1 cellular context compared by ENCODE assay signal in the genomic region with DNA sequence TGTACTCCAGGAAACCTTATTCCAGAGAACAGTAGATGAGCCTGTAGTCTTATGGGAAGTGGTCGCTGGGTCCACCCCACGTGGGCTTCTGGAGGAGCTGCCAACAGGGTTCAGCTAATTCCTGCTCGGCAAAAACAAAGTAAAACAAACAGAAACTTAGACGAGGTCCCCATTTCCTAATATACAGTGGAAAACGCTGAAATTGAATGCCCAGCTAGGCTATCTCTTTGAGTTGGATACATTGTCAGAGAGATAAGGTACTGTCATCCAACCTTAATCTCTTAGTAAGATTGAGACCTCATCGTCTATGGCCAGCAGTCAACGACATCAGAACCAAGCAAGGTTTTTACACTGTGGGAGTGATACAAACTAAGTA.
TF ChIP-seq lines count a peak whose summit lies in the region.

No MANE protein-coding gene starts in this region.

TF ChIP-seq in K562, 482 proteins besides CTCF, POLR2A, EP300 and RAD21 (continued from another document):
- TF ChIP-seq NRF1 (conservative IDR thresholded peaks at IDR 0.05 in 1 of 2, IDR thresholded peaks at IDR 0.05 in 1 of 2) (no peak), CBX2 (IDR thresholded peaks at IDR 0.05; ENCODE audit: insufficient read depth, low read length, poor library complexity, severe bottlenecking) (peak; percentile 91), U2AF1 (optimal IDR thresholded peaks at IDR 0.05; ENCODE audit: low read depth, low read length) (no peak), MTA2 (IDR thresholded peaks at IDR 0.05; ENCODE audit: low read depth) (0 out of 2 replicates have a peak, but pooled peaks have one; percentile 14), ARID1B (IDR thresholded peaks at IDR 0.05) (peak; percentile 64), SIN3A (IDR thresholded peaks at IDR 0.05; ENCODE audit: borderline replicate concordance in 2 of 2, control insufficient read depth in 1 of 2, low read depth in 2 of 2, low read length in 2 of 2) (no peak), ZNF316 (IDR thresholded peaks at IDR 0.05) (no peak), ARID3A (IDR thresholded peaks at IDR 0.05; ENCODE audit: borderline replicate concordance, low read depth, low read length) (peak; percentile 83; the same call in 1 of the 2 replicates), ZFP1 (CRISPR knock-in tag; IDR thresholded peaks at IDR 0.05) (peak; percentile 57), XRCC3 (IDR thresholded peaks at IDR 0.05) (no peak), CCNT2 (IDR thresholded peaks at IDR 0.05; ENCODE audit: borderline replicate concordance, extremely low read depth, insufficient read length, low read depth, low read length) (peak; percentile 28), BRD9 (IDR thresholded peaks at IDR 0.05; ENCODE audit: low read depth, partially characterized antibody) (no peak), CBFA2T3 (IDR thresholded peaks at IDR 0.05) (peak; percentile 68), PCBP2 (IDR thresholded peaks at IDR 0.05; ENCODE audit: low read depth, low read length, poor library complexity, severe bottlenecking) (no peak), HNRNPK (IDR thresholded peaks at IDR 0.05; ENCODE audit: low read depth, low read length, poor library complexity, severe bottlenecking) (no peak), MECOM (CRISPR knock-in tag; IDR thresholded peaks at IDR 0.05) (0 out of 2 replicates have a peak, but pooled peaks have one; percentile 48), RCOR1 (IDR thresholded peaks at IDR 0.05; ENCODE audit: borderline replicate concordance in 1 of 2, low read depth in 2 of 2, low read length in 2 of 2) (peak in 1 of 2 experiments; percentile 45; a peak in 1 of 4 replicates), HMG20B (CRISPR knock-in tag; IDR thresholded peaks at IDR 0.05) (no peak), PHB2 (IDR thresholded peaks at IDR 0.05; ENCODE audit: low read depth) (no peak), SMARCE1 (IDR thresholded peaks at IDR 0.05) (peak; percentile 37; the same call in 1 of the 2 replicates), MTA1 (IDR thresholded peaks at IDR 0.05; ENCODE audit: borderline replicate concordance) (no peak), ZNF644 (tag; IDR thresholded peaks at IDR 0.05; ENCODE audit: low read depth) (no peak), KLF13 (tag; IDR thresholded peaks at IDR 0.05; ENCODE audit: borderline replicate concordance, low read depth) (no peak), MEIS2 (IDR thresholded peaks at IDR 0.05; ENCODE audit: partially characterized antibody) (peak; percentile 37), DPF2 (IDR thresholded peaks at IDR 0.05) (peak; percentile 50; the same call in 1 of the 2 replicates), EHMT2 (IDR thresholded peaks at IDR 0.05) (peak; percentile 15; the same call in 1 of the 2 replicates), AFF1 (IDR thresholded peaks at IDR 0.05; ENCODE audit: low read depth in 1 of 2, partially characterized antibody in 2 of 2) (peak in 1 of 2 experiments; percentile 16), ZFP36 (IDR thresholded peaks at IDR 0.05; ENCODE audit: low read depth, low read length, partially characterized antibody) (peak; percentile 53), CBFA2T2 (conservative IDR thresholded peaks at IDR 0.05) (peak; percentile 39; the same call in 1 of the 2 replicates), NR2C1 (IDR thresholded peaks at IDR 0.05) (no peak), NR2C1 (tag; IDR thresholded peaks at IDR 0.05) (no peak)
- TF ChIP-seq, protein P1, sequence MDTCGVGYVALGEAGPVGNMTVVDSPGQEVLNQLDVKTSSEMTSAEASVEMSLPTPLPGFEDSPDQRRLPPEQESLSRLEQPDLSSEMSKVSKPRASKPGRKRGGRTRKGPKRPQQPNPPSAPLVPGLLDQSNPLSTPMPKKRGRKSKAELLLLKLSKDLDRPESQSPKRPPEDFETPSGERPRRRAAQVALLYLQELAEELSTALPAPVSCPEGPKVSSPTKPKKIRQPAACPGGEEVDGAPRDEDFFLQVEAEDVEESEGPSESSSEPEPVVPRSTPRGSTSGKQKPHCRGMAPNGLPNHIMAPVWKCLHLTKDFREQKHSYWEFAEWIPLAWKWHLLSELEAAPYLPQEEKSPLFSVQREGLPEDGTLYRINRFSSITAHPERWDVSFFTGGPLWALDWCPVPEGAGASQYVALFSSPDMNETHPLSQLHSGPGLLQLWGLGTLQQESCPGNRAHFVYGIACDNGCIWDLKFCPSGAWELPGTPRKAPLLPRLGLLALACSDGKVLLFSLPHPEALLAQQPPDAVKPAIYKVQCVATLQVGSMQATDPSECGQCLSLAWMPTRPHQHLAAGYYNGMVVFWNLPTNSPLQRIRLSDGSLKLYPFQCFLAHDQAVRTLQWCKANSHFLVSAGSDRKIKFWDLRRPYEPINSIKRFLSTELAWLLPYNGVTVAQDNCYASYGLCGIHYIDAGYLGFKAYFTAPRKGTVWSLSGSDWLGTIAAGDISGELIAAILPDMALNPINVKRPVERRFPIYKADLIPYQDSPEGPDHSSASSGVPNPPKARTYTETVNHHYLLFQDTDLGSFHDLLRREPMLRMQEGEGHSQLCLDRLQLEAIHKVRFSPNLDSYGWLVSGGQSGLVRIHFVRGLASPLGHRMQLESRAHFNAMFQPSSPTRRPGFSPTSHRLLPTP (IDR thresholded peaks at IDR 0.05; ENCODE audit: borderline replicate concordance, extremely low read depth, insufficient read length), result no peak
- TF ChIP-seq, protein P2, sequence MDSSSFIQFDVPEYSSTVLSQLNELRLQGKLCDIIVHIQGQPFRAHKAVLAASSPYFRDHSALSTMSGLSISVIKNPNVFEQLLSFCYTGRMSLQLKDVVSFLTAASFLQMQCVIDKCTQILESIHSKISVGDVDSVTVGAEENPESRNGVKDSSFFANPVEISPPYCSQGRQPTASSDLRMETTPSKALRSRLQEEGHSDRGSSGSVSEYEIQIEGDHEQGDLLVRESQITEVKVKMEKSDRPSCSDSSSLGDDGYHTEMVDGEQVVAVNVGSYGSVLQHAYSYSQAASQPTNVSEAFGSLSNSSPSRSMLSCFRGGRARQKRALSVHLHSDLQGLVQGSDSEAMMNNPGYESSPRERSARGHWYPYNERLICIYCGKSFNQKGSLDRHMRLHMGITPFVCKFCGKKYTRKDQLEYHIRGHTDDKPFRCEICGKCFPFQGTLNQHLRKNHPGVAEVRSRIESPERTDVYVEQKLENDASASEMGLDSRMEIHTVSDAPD (CRISPR knock-in tag; IDR thresholded peaks at IDR 0.05), result no peak
- TF ChIP-seq, protein P3, sequence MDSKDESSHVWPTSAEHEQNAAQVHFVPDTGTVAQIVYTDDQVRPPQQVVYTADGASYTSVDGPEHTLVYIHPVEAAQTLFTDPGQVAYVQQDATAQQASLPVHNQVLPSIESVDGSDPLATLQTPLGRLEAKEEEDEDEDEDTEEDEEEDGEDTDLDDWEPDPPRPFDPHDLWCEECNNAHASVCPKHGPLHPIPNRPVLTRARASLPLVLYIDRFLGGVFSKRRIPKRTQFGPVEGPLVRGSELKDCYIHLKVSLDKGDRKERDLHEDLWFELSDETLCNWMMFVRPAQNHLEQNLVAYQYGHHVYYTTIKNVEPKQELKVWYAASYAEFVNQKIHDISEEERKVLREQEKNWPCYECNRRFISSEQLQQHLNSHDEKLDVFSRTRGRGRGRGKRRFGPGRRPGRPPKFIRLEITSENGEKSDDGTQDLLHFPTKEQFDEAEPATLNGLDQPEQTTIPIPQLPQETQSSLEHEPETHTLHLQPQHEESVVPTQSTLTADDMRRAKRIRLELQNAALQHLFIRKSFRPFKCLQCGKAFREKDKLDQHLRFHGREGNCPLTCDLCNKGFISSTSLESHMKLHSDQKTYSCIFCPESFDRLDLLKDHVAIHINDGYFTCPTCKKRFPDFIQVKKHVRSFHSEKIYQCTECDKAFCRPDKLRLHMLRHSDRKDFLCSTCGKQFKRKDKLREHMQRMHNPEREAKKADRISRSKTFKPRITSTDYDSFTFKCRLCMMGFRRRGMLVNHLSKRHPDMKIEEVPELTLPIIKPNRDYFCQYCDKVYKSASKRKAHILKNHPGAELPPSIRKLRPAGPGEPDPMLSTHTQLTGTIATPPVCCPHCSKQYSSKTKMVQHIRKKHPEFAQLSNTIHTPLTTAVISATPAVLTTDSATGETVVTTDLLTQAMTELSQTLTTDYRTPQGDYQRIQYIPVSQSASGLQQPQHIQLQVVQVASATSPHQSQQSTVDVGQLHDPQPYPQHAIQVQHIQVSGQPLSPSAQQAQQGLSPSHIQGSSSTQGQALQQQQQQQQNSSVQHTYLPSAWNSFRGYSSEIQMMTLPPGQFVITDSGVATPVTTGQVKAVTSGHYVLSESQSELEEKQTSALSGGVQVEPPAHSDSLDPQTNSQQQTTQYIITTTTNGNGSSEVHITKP (IDR thresholded peaks at IDR 0.05; ENCODE audit: partially characterized antibody), result peak; percentile 66
